In genomic region chr18:62281684-62282083, GRCh38 we compare ENCODE assay signal across 11 cellular contexts. TPM values are rescaled to one million over a fixed set of nuclear protein-coding genes. Genes with fewer than 3 reads are reported as not detected.
DNase-seq lines count a peak whose midpoint lies in the region; ATAC-seq and TF ChIP-seq lines count a peak whose summit lies in the region.
"Had no signal": no experiment of that assay in that cellular context is flagged by ENCODE, and none has a peak within 500 bp of the region (broad histone marks: within the 10 kb centered on the region; RNA-seq: fewer than 3 reads in every experiment).

No MANE protein-coding gene starts in this region.

- H3K9me3 Mint-ChIP-seq in activated T-cell treated with anti-CD3 and anti-CD28 coated beads, Interleukin-2, amount 50 U/mL, for 72 hours: no peaks in the 10 kb centered on the region
- H3K9me3 Mint-ChIP-seq: activated B cell treated with CpG ODN at 0.5 μM for 24 hours had no signal

- peaks cover 4 to 7% of the 10 kb centered on the region in 2 donors for H3K36me3 Mint-ChIP-seq in activated T-cell treated with anti-CD3 and anti-CD28 coated beads, Interleukin-2, amount 50 U/mL, for 72 hours (ENCODE audit: insufficient read depth in 2 of 2)

- H3K4me1 ChIP-seq in RWPE2 (ENCODE audit: insufficient read depth, poor library complexity, severe bottlenecking) (peaks cover 25% of the 10 kb centered on the region), smooth muscle cell (ENCODE audit: low read depth) (peaks cover 22% of the 10 kb centered on the region), suprapubic skin (peaks cover 8% of the 10 kb centered on the region)
- H3K4me1 ChIP-seq: parathyroid adenoma had no signal

- no peaks in the 10 kb centered on the region for H3F3A ChIP-seq in smooth muscle cell (ENCODE audit: low read depth)

- peaks cover 7% of the 10 kb centered on the region for H4K20me1 ChIP-seq in smooth muscle cell (ENCODE audit: low read depth)

- peak; percentile 61 to 68 for ATAC-seq in activated T-cell treated with anti-CD3 and anti-CD28 coated beads, Interleukin-2, amount 50 U/mL, for 72 hours (replicated peaks in 1 of 2)
- peak; percentile 81 for ATAC-seq in RWPE2 (ENCODE audit: low read depth)
- no peak for ATAC-seq in GM18498 (IDR thresholded peaks at IDR 0.05; ENCODE audit: unreplicated experiment)

- peaks cover 36% of the 10 kb centered on the region for H3K4me1 Mint-ChIP-seq in activated T-cell treated with anti-CD3 and anti-CD28 coated beads, Interleukin-2, amount 50 U/mL, for 72 hours (ENCODE audit: low read depth)

- peak overlapping the region; percentile 62 for H3K27ac Mint-ChIP-seq in activated T-cell treated with anti-CD3 and anti-CD28 coated beads, Interleukin-2, amount 50 U/mL, for 72 hours
- H3K27ac Mint-ChIP-seq: activated B cell treated with CpG ODN at 0.5 μM for 24 hours, B cell had no signal

- H3K79me2 ChIP-seq in smooth muscle cell (ENCODE audit: low read depth): no peaks in the 10 kb centered on the region
- H3K79me2 ChIP-seq: parathyroid adenoma had no signal

- TF ChIP-seq CTCF in RWPE2 (IDR thresholded peaks at IDR 0.05; ENCODE audit: poor library complexity, severe bottlenecking) (no peak), smooth muscle cell (IDR thresholded peaks at IDR 0.05; ENCODE audit: borderline replicate concordance, insufficient read depth, poor library complexity, severe bottlenecking) (no peak), suprapubic skin (IDR thresholded peaks at IDR 0.05) (no peak)

- no peak overlapping the region for H3K4me3 Mint-ChIP-seq in activated T-cell treated with anti-CD3 and anti-CD28 coated beads, Interleukin-2, amount 50 U/mL, for 72 hours
- H3K4me3 Mint-ChIP-seq: activated B cell treated with CpG ODN at 0.5 μM for 24 hours, B cell had no signal

- no peak for TF ChIP-seq EP300 in suprapubic skin (IDR thresholded peaks at IDR 0.05)

- no peak overlapping the region for H2AFZ ChIP-seq in smooth muscle cell (ENCODE audit: low read depth)
- H2AFZ ChIP-seq: parathyroid adenoma had no signal

- DNase-seq in activated T-cell treated with anti-CD3 and anti-CD28 coated beads, Interleukin-2, amount 50 U/mL, for 72 hours: no peak
- no peak for DNase-seq in activated T-cell treated with anti-CD3 and anti-CD28 coated beads, Interleukin-2, amount 50 U/mL, for 48 hours
- no peak for DNase-seq in RWPE2 (ENCODE audit: low spot score)
- DNase-seq in fibroblast of peridontal ligament (ENCODE audit: extremely low read depth): peak; percentile 84
- DNase-seq in smooth muscle cell (lab: John Stamatoyannopoulos, UW; ENCODE audit: unreplicated experiment): no peak
- no peak for DNase-seq in suprapubic skin (ENCODE audit: low spot score in 2 of 2)
- no peak for DNase-seq in KBM-7
- DNase-seq: activated B cell treated with CpG ODN at 0.5 μM for 24 hours had no signal

- peak overlapping the region; percentile 19 for H3K4me2 ChIP-seq in smooth muscle cell

- H3K4me3 ChIP-seq in RWPE2 (ENCODE audit: severe bottlenecking) (no peak overlapping the region), smooth muscle cell (no peak overlapping the region), suprapubic skin (no peak overlapping the region)

- in situ Hi-C loops in KBM-7 (cut with MboI; ENCODE audit: low pct_unique_long_range_greater_than_20kb, low sequenced_read_pairs): no loop called here

- H3K27me3 ChIP-seq in RWPE2 (ENCODE audit: insufficient read depth, poor library complexity, severe bottlenecking) (no peaks in the 10 kb centered on the region), smooth muscle cell (ENCODE audit: low read depth) (no peaks in the 10 kb centered on the region), suprapubic skin (no peaks in the 10 kb centered on the region)

- WGBS in smooth muscle cell (ENCODE audit: low lambda C conversion rate): 93% methylated on average over 1 of the region's 1 CpG
- 44% methylated on average over 1 of the region's 1 CpG for WGBS in suprapubic skin

- H3K27ac ChIP-seq in RWPE2 (ENCODE audit: poor library complexity, severe bottlenecking) (peak overlapping the region; percentile 85), smooth muscle cell (ENCODE audit: low read depth) (peak overlapping the region; percentile 62), suprapubic skin (no peak overlapping the region)
- H3K27ac ChIP-seq: parathyroid adenoma had no signal

- peak overlapping the region; percentile 21 for H3K9ac ChIP-seq in smooth muscle cell (ENCODE audit: low read depth)
- H3K9ac ChIP-seq: parathyroid adenoma had no signal

- H3K9me3 ChIP-seq in RWPE2 (ENCODE audit: severe bottlenecking) (no peaks in the 10 kb centered on the region), smooth muscle cell (replicated peaks; ENCODE audit: low read depth) (no peaks in the 10 kb centered on the region), suprapubic skin (no peaks in the 10 kb centered on the region)

- no peak for TF ChIP-seq POLR2A in suprapubic skin (IDR thresholded peaks at IDR 0.05)

- H3K36me3 ChIP-seq in RWPE2 (ENCODE audit: low read depth): peaks cover 22% of the 10 kb centered on the region
- H3K36me3 ChIP-seq in smooth muscle cell (ENCODE audit: low read depth): no peaks in the 10 kb centered on the region
- H3K36me3 ChIP-seq in suprapubic skin: peaks cover 24% of the 10 kb centered on the region

- no peaks in the 10 kb centered on the region for H3K27me3 Mint-ChIP-seq in activated T-cell treated with anti-CD3 and anti-CD28 coated beads, Interleukin-2, amount 50 U/mL, for 72 hours (ENCODE audit: low read depth)
- H3K27me3 Mint-ChIP-seq: activated B cell treated with CpG ODN at 0.5 μM for 24 hours, B cell had no signal

RNA-seq across cellular contexts. Expression of gene TNFRSF11A, which starts 43.4 kb away (rescaled TPM):
- 10 to 100 TPM in 1 of 2 donors, 1 to 10 TPM in 1; 5.4 to 13.7 TPM for total RNA-seq in activated T-cell treated with anti-CD3 and anti-CD28 coated beads, Interleukin-2, amount 50 U/mL, for 72 hours
- total RNA-seq in smooth muscle cell (under 0.01 TPM in 1 of 2 replicates, not detected in the other), suprapubic skin (10 to 100 TPM in 1 of 4 donors, 1 to 10 TPM in 3; 4.8 to 15.4 (median 5.9) TPM)
- polyA plus RNA-seq in smooth muscle cell: 0.52 TPM in 1 of 2 replicates, not detected in the other
